8 cellular contexts compared by ENCODE assay signal in the genomic region with DNA sequence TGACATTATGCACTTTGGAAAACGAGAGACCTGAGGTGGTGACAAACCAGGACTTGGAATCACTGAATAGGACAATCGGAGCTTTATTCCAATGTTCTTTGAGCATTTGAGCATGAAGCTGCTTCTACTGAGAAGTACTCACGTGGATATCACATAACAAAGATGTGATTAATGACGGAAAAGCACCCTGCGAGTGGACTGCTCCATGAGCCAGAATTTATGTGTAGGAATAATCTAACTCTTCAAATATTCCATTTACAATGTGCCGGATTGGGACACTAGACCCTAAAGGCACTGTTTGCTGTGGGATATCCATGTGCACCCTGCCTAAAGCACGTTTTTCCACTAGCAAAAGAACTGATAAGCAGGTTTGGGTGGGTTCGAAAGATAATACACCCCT. TPM values are rescaled to one million over a fixed set of nuclear protein-coding genes. Genes with fewer than 3 reads are reported as not detected.
A peak's percentile ranks its signal among the peaks of the same experiment; 100 is the strongest.
DNase-seq lines count a peak whose midpoint lies in the region; TF ChIP-seq lines count a peak whose summit lies in the region.

No MANE protein-coding gene starts in this region.

- no peaks in the 10 kb centered on the region for H4K20me1 ChIP-seq in OCI-LY3 (ENCODE audit: insufficient read depth, low read length)

- peak overlapping the region; percentile 88; the same call in 1 of the 2 replicates for H3K4me2 ChIP-seq in OCI-LY3 (ENCODE audit: low read length)
- H3K4me2 ChIP-seq in parathyroid adenoma (ENCODE audit: low read length) = no peak overlapping the region

- H3K9ac ChIP-seq in OCI-LY3 (ENCODE audit: low read length) = no peak overlapping the region
- H3K9ac ChIP-seq in parathyroid adenoma = no peak overlapping the region

- H2AFZ ChIP-seq in OCI-LY3 (ENCODE audit: low read depth, low read length) (no peak overlapping the region), parathyroid adenoma (peak overlapping the region; percentile 98)

- TF ChIP-seq CTCF in OCI-LY3 (IDR thresholded peaks at IDR 0.05; ENCODE audit: low read depth, low read length) = no peak
- TF ChIP-seq CTCF in parathyroid adenoma (IDR thresholded peaks at IDR 0.05) = no peak
- no peak for TF ChIP-seq CTCF in GM20000 (IDR thresholded peaks at IDR 0.05; ENCODE audit: extremely low read depth, missing control alignments)

- 32 to 39% methylated on average over 8 of the region's 8 CpGs for WGBS in esophagus, 2 donors

- H3K27ac ChIP-seq in OCI-LY3 (ENCODE audit: low read length) (no peak overlapping the region), esophagus (ENCODE audit: low read depth in 2 of 2, low read length in 1 of 2) (peak overlapping the region; percentile 68 to 100), parathyroid adenoma (peak overlapping the region; percentile 95)

- H3K27me3 ChIP-seq in OCI-LY3 (ENCODE audit: low read depth, low read length) (peaks cover 27% of the 10 kb centered on the region), esophagus (ENCODE audit: control insufficient read depth in 1 of 2, insufficient read depth in 2 of 2, low read length in 2 of 2) (no peaks in the 10 kb centered on the region), parathyroid adenoma (ENCODE audit: control insufficient read depth, insufficient read depth, low read length) (no peaks in the 10 kb centered on the region)

- H3K36me3 ChIP-seq in OCI-LY3 (replicated peaks; ENCODE audit: low read depth, low read length) = no peaks in the 10 kb centered on the region
- no peaks in the 10 kb centered on the region for H3K36me3 ChIP-seq in esophagus (ENCODE audit: control insufficient read depth in 2 of 2, insufficient read depth in 2 of 2, low read length in 1 of 2)
- H3K36me3 ChIP-seq in parathyroid adenoma (ENCODE audit: control insufficient read depth, insufficient read depth, low read length) = no peaks in the 10 kb centered on the region

- H3K79me2 ChIP-seq in OCI-LY3 (ENCODE audit: low read length) = no peaks in the 10 kb centered on the region
- H3K79me2 ChIP-seq in parathyroid adenoma = peaks cover 6% of the 10 kb centered on the region

- H3K4me1 ChIP-seq in OCI-LY3 (ENCODE audit: low read length) = peaks cover 14% of the 10 kb centered on the region
- H3K4me1 ChIP-seq in esophagus (ENCODE audit: control insufficient read depth in 2 of 2, insufficient read depth in 2 of 2, low read length in 1 of 2) = no peaks in the 10 kb centered on the region
- H3K4me1 ChIP-seq in parathyroid adenoma = peaks cover 11% of the 10 kb centered on the region

- H3K4me3 ChIP-seq in OCI-LY3 (ENCODE audit: low read length) (no peak overlapping the region), esophagus (ENCODE audit: low read depth in 1 of 2, low read length in 2 of 2) (no peak overlapping the region), parathyroid adenoma (ENCODE audit: low read depth, low read length) (no peak overlapping the region)

- H3K9me3 ChIP-seq in OCI-LY3 (ENCODE audit: insufficient read depth, low read length) (no peaks in the 10 kb centered on the region), esophagus (ENCODE audit: control insufficient read depth in 2 of 2, insufficient read depth in 1 of 2, low read depth in 1 of 2, low read length in 1 of 2) (no peaks in the 10 kb centered on the region), parathyroid adenoma (ENCODE audit: control insufficient read depth, low read length) (no peaks in the 10 kb centered on the region)

- DNase-seq in EL (peak; percentile 30), GM20000 (ENCODE audit: low spot score) (no peak), NCI-H1105 (lab: John Stamatoyannopoulos, UW) (no peak), AML-193 (lab: John Stamatoyannopoulos, UW) (no peak), amniotic stem cell (lab: John Stamatoyannopoulos, UW) (no peak)

RNA-seq across cellular contexts. Expression of gene DUSP16, which starts 0.9 kb away (rescaled TPM):
- polyA plus RNA-seq in esophagus = 1 to 10 TPM; 6.3 to 9.2 TPM

RNA-seq across cellular contexts. Expression of gene CREBL2, which starts 48.1 kb away (rescaled TPM):
- polyA plus RNA-seq in esophagus = 1 to 10 TPM; 5.5 to 8.1 TPM
